Comparison of ENCODE assay signal across 10 cellular contexts in genomic region chr5:132469380-132470372, GRCh38. TPM values are rescaled to one million over a fixed set of nuclear protein-coding genes. Genes with fewer than 3 reads are reported as not detected.
DNase-seq lines count a peak whose midpoint lies in the region; ATAC-seq, FAIRE-seq and TF ChIP-seq lines count a peak whose summit lies in the region.
"Had no signal": no experiment of that assay in that cellular context is flagged by ENCODE, and none has a peak within 500 bp of the region (broad histone marks: within the 10 kb centered on the region; RNA-seq: fewer than 3 reads in every experiment).

No MANE protein-coding gene starts in this region.

- H3K4me1 ChIP-seq in right cardiac atrium (ENCODE audit: control insufficient read depth, insufficient read depth, low read length) (peaks cover 23% of the 10 kb centered on the region), right atrium auricular region (peaks cover 0 to 47% of the 10 kb centered on the region in 2 donors)

- no peak for TF ChIP-seq POLR2A in H54 (IDR thresholded peaks at IDR 0.05; ENCODE audit: low read depth, low read length)

- H3K36me3 ChIP-seq in right atrium auricular region: no peaks in the 10 kb centered on the region
- no peaks in the 10 kb centered on the region for H3K36me3 ChIP-seq in WERI-Rb-1

- H3K27ac Mint-ChIP-seq in memory B cell: peak overlapping the region; percentile 33

- H3K9me3 ChIP-seq in right cardiac atrium (ENCODE audit: control insufficient read depth, low read length) (no peaks in the 10 kb centered on the region), right atrium auricular region (no peaks in the 10 kb centered on the region), WERI-Rb-1 (ENCODE audit: severe bottlenecking) (no peaks in the 10 kb centered on the region)

- no peaks in the 10 kb centered on the region for H3K9me3 Mint-ChIP-seq in memory B cell

- FAIRE-seq in H54 (lab: Jason Lieb, UNC): no peak

- no peak overlapping the region for H3K4me3 Mint-ChIP-seq in memory B cell

- intact Hi-C loops in right cardiac atrium (cut with DNase I): loop anchor here in 1 of 4 donors (10.0 kb wide), 1 partner anchor 45 kb away; no protein-coding TSS in a partner anchor

- TF ChIP-seq CTCF in right atrium auricular region (IDR thresholded peaks at IDR 0.05) (no peak), WERI-Rb-1 (IDR thresholded peaks at IDR 0.05; ENCODE audit: low read depth, low read length) (0 out of 2 replicates have a peak, but pooled peaks have one; percentile 7)

- H3K4me3 ChIP-seq in right cardiac atrium (ENCODE audit: low read length) (no peak overlapping the region), right atrium auricular region (no peak overlapping the region), WERI-Rb-1 (ENCODE audit: low read depth, low read length) (no peak overlapping the region)

- H3K27me3 ChIP-seq in right cardiac atrium (ENCODE audit: control insufficient read depth, insufficient read depth): no peaks in the 10 kb centered on the region
- no peaks in the 10 kb centered on the region for H3K27me3 ChIP-seq in right atrium auricular region
- H3K27me3 ChIP-seq in WERI-Rb-1 (ENCODE audit: insufficient read depth, low read depth, severe bottlenecking): no peaks in the 10 kb centered on the region

- peaks cover 74% of the 10 kb centered on the region for H3K4me1 Mint-ChIP-seq in memory B cell

- ATAC-seq in right cardiac atrium (no peak), memory B cell (ENCODE audit: low read depth) (no peak), HG02973 (IDR thresholded peaks at IDR 0.05; ENCODE audit: unreplicated experiment) (no peak)

- H3K27ac ChIP-seq in right cardiac atrium (ENCODE audit: low read length) (peak overlapping the region; percentile 23), right atrium auricular region (no peak overlapping the region), WERI-Rb-1 (no peak overlapping the region)

- peaks cover 4% of the 10 kb centered on the region for H3K36me3 Mint-ChIP-seq in memory B cell

- no peaks in the 10 kb centered on the region for H3K27me3 Mint-ChIP-seq in memory B cell

- DNase-seq in right cardiac atrium (no peak), right atrium auricular region (ENCODE audit: low spot score) (no peak), WERI-Rb-1 (no peak), memory B cell (ENCODE audit: low spot score in 2 of 2) (no peak), anterior cingulate cortex (lab: John Stamatoyannopoulos, UW) (no peak), H54 (ENCODE audit: insufficient read length, low spot score) (no peak), NCI-H1930 (lab: John Stamatoyannopoulos, UW) (no peak)
- DNase-seq: activated CD4-positive, alpha-beta T cell treated with anti-CD3 and anti-CD28 coated beads, Interleukin-2, amount 50 U/mL, for 48 hours; hypothalamus had no signal

- 85% methylated on average over 10 of the region's 10 CpGs for WGBS in right cardiac atrium

RNA-seq across cellular contexts. Expression of gene IRF1, which starts 20.9 kb away (rescaled TPM):
- total RNA-seq in right cardiac atrium: 10 to 100 TPM in 3 of 4 donors, 1 to 10 TPM in 1; 9.4 to 17.9 (median 13.8) TPM
- polyA plus RNA-seq in right cardiac atrium: 11.7 TPM
- total RNA-seq in right atrium auricular region: 10 to 100 TPM; 10.1 to 15.8 TPM
